In the genomic region with DNA sequence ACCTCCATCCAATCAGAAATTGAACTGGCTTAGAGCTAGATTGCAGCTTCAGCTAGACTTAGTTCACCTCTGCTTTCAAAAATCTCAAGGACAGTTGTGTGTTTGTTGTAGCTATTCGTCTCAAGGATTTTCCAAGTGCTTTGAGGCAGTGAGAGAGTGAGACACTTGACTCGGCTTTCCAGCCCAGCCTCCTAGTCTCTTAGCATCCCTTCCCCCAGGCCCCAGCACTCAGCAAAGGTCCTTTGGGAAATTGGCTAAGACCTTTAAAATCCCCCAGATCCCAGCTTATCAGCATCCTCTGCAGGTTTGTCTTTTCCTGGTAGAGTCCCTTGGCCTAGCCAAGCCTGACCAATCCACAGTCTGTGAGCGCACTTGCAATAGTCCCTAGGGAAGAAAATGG, we compare ENCODE assay signal across 20 cellular contexts. TPM values are rescaled to one million over a fixed set of nuclear protein-coding genes. Genes with fewer than 3 reads are reported as not detected.
"Had no signal": no experiment of that assay in that cellular context is flagged by ENCODE, and none has a peak within 500 bp of the region (broad histone marks: within the 10 kb centered on the region; RNA-seq: fewer than 3 reads in every experiment).

No MANE protein-coding gene starts in this region.

- H3K36me3 ChIP-seq: brain microvascular endothelial cell, cardiac muscle cell had no signal

- H3K27me3 ChIP-seq: brain microvascular endothelial cell, cardiac muscle cell had no signal

- DNase-seq: activated CD4-positive, alpha-beta memory T cell treated with anti-CD3 and anti-CD28 coated beads for 36 hours; activated CD4-positive, alpha-beta T cell treated with anti-CD3 and anti-CD28 coated beads, Interleukin-2, amount 10 ng/mL, durations not matched to agents 7 days and 5 days; activated CD4-positive, CD25-positive, alpha-beta regulatory T cell; activated CD8-positive, alpha-beta memory T cell treated with anti-CD3 and anti-CD28 coated beads for 24 hours; activated gamma-delta T cell; activated naive CD4-positive, alpha-beta T cell treated with anti-CD3 and anti-CD28 coated beads for 36 hours; activated T-cell treated with anti-CD3 and anti-CD28 coated beads, Interleukin-2, amount 50 U/mL, for 4 hours; brain microvascular endothelial cell; Kasumi-1; NCI-H146; NCI-H1930; NCI-H345; NCI-H510A treated with DMSO at 0.1 percent for 48 hours; NCI-H748 treated with DMSO at 0.1 percent for 48 hours; SIG-M5; T-cell; T-helper 2 cell; T1000 had no signal

- ATAC-seq: activated T-cell treated with anti-CD3 and anti-CD28 coated beads, Interleukin-2, amount 50 U/mL, for 4 hours; T-cell had no signal

- H3K4me3 ChIP-seq: cardiac muscle cell had no signal

- H3K27ac ChIP-seq: brain microvascular endothelial cell, cardiac muscle cell had no signal

RNA-seq across cellular contexts. Expression of gene PROX1, which starts 47.9 kb away (rescaled TPM):
- total RNA-seq: OCI-LY7 had no signal
